ENCODE assay signal across 8 cellular contexts in genomic region chr6:15248451-15249370, GRCh38. TPM values are rescaled to one million over a fixed set of nuclear protein-coding genes. Genes with fewer than 3 reads are reported as not detected.
DNase-seq lines count a peak whose midpoint lies in the region; ATAC-seq and TF ChIP-seq lines count a peak whose summit lies in the region.

No MANE protein-coding gene starts in this region.

- peak in 1 of 2 donors; percentile 57 for TF ChIP-seq POLR2A in thyroid gland (IDR thresholded peaks at IDR 0.05)

- no peak overlapping the region for H3K9ac ChIP-seq in parathyroid adenoma

- H3K4me1 ChIP-seq in cardiac muscle cell (ENCODE audit: low read depth): peaks cover 20% of the 10 kb centered on the region
- H3K4me1 ChIP-seq in parathyroid adenoma: peaks cover 2% of the 10 kb centered on the region
- H3K4me1 ChIP-seq in thyroid gland: peaks cover 13 to 23% of the 10 kb centered on the region in 2 donors

- H3K27me3 Mint-ChIP-seq in activated naive CD8-positive, alpha-beta T cell treated with anti-CD3 and anti-CD28 coated beads, Interleukin-2, amount 50 U/mL, for 24 hours: no peaks in the 10 kb centered on the region

- peak; percentile 31 for TF ChIP-seq CTCF in cardiac muscle cell (IDR thresholded peaks at IDR 0.05; ENCODE audit: low read depth, low read length)
- TF ChIP-seq CTCF in parathyroid adenoma (IDR thresholded peaks at IDR 0.05): peak; percentile 7
- TF ChIP-seq CTCF in thyroid gland (IDR thresholded peaks at IDR 0.05): peak in 2 of 6 experiments; percentile 21 to 34

- H2AFZ ChIP-seq in parathyroid adenoma: peak overlapping the region; percentile 76

- H3K4me2 ChIP-seq in parathyroid adenoma (ENCODE audit: low read length): peak overlapping the region; percentile 86

- H3K36me3 ChIP-seq in cardiac muscle cell: no peaks in the 10 kb centered on the region
- no peaks in the 10 kb centered on the region for H3K36me3 ChIP-seq in parathyroid adenoma (ENCODE audit: control insufficient read depth, insufficient read depth, low read length)
- H3K36me3 ChIP-seq in thyroid gland: no peaks in the 10 kb centered on the region

- 1 to 2% methylated on average over 6 to 30 of the region's 83 CpGs for WGBS in thyroid gland, 2 donors

- H3K9me3 ChIP-seq in cardiac muscle cell (ENCODE audit: low read depth) (no peaks in the 10 kb centered on the region), parathyroid adenoma (ENCODE audit: control insufficient read depth, low read length) (no peaks in the 10 kb centered on the region), thyroid gland (no peaks in the 10 kb centered on the region)

- H3K4me3 Mint-ChIP-seq in activated naive CD8-positive, alpha-beta T cell treated with anti-CD3 and anti-CD28 coated beads, Interleukin-2, amount 50 U/mL, for 24 hours: peak overlapping the region; percentile 95

- peaks cover 16% of the 10 kb centered on the region for H3K79me2 ChIP-seq in parathyroid adenoma

- H3K27ac ChIP-seq in cardiac muscle cell: peak overlapping the region; percentile 78
- H3K27ac ChIP-seq in parathyroid adenoma: peak overlapping the region; percentile 58
- H3K27ac ChIP-seq in thyroid gland: peak overlapping the region; percentile 85 to 90 (median 85)

- intact Hi-C loops in thyroid gland (cut with DNase I): loop anchor here (10.0 kb wide), 1 partner anchor 246 kb away; no protein-coding TSS in a partner anchor

- DNase-seq in GDM1 (lab: John Stamatoyannopoulos, UW) (peak; percentile 93), NCI-H1417 (lab: John Stamatoyannopoulos, UW) (peak; percentile 92 to 96 (median 95)), SW 1271 (lab: John Stamatoyannopoulos, UW) (peak; percentile 94 to 98), cardiac muscle cell (ENCODE audit: low read depth in 1 of 2, low spot score in 1 of 2) (peak; percentile 93 to 99), thyroid gland (peak; percentile 93 to 96)
- peak; percentile 95 for DNase-seq in activated naive CD8-positive, alpha-beta T cell treated with anti-CD3 and anti-CD28 coated beads, Interleukin-2, amount 50 U/mL, for 24 hours

- H3K27ac Mint-ChIP-seq in activated naive CD8-positive, alpha-beta T cell treated with anti-CD3 and anti-CD28 coated beads, Interleukin-2, amount 50 U/mL, for 24 hours: peak overlapping the region; percentile 95

- no peaks in the 10 kb centered on the region for H3K9me3 Mint-ChIP-seq in activated naive CD8-positive, alpha-beta T cell treated with anti-CD3 and anti-CD28 coated beads, Interleukin-2, amount 50 U/mL, for 24 hours

- peak; percentile 39 for ATAC-seq in HG02610 (IDR thresholded peaks at IDR 0.05; ENCODE audit: unreplicated experiment)
- ATAC-seq in activated naive CD8-positive, alpha-beta T cell treated with anti-CD3 and anti-CD28 coated beads, Interleukin-2, amount 50 U/mL, for 24 hours: peak; percentile 53

- H3K27me3 ChIP-seq in cardiac muscle cell (no peaks in the 10 kb centered on the region), parathyroid adenoma (ENCODE audit: control insufficient read depth, insufficient read depth, low read length) (no peaks in the 10 kb centered on the region), thyroid gland (no peaks in the 10 kb centered on the region)

- peaks cover 27% of the 10 kb centered on the region for H3K36me3 Mint-ChIP-seq in activated naive CD8-positive, alpha-beta T cell treated with anti-CD3 and anti-CD28 coated beads, Interleukin-2, amount 50 U/mL, for 24 hours (ENCODE audit: low read depth)

- H3K4me1 Mint-ChIP-seq in activated naive CD8-positive, alpha-beta T cell treated with anti-CD3 and anti-CD28 coated beads, Interleukin-2, amount 50 U/mL, for 24 hours: peaks cover 60% of the 10 kb centered on the region

- H3K4me3 ChIP-seq in cardiac muscle cell: peak overlapping the region; percentile 81
- H3K4me3 ChIP-seq in parathyroid adenoma (ENCODE audit: low read depth, low read length): peak overlapping the region; percentile 59
- H3K4me3 ChIP-seq in thyroid gland (replicated peaks in 1 of 3): peak overlapping the region in 2 of 3 donors; percentile 41 to 79

RNA-seq across cellular contexts. Expression of gene JARID2, which starts 2.8 kb away (rescaled TPM):
- 14.5 and 26.4 TPM in 2 replicates for total RNA-seq in cardiac muscle cell
- 9.7 and 12.5 TPM in 2 replicates for polyA plus RNA-seq in cardiac muscle cell
- total RNA-seq in thyroid gland: 1 to 10 TPM; 6.6 to 8.1 (median 7.5) TPM

Comparison
In these comparisons a context has a peak if more than half of its experiments do, and no peak if none do; other contexts are left out.
1. Peak in every context shown above with its lines: DNase-seq, ATAC-seq, H3K4me3 ChIP-seq and H3K27ac ChIP-seq.